Comparison of ENCODE assay signal across 8 cellular contexts in genomic region chr5:61331407-61332368, GRCh38. TPM values are rescaled to one million over a fixed set of nuclear protein-coding genes. Genes with fewer than 3 reads are reported as not detected.
DNase-seq lines count a peak whose midpoint lies in the region; ATAC-seq, FAIRE-seq and TF ChIP-seq lines count a peak whose summit lies in the region.

Gene ZSWIM6 (plus strand): TSS chr5:61332258. CDS start chr5:61332273, 15 bp downstream.

- H3K4me3 ChIP-seq in upper lobe of right lung: peak within 1 kb of the TSS; percentile 96

- H3K27ac ChIP-seq in upper lobe of right lung: peak within 1 kb of the TSS; percentile 90

- CTCF ChIA-PET in T-cell (lab: Charles Lee): interaction anchor here (0.6 to 2.1 kb wide), 8 partner anchors 48 to 167 kb away, joined by 3 to 16 read pairs (median 3); no protein-coding TSS in a partner anchor

- intact Hi-C loops in left cardiac atrium (cut with DNase I): loop anchor here (2.0 to 10.0 kb wide), 7 partner anchors 73 to 333 kb away; partner anchors contain the start of gene SMIM15 (in 2 of the 2)
- intact Hi-C loops in posterior vena cava (cut with DNase I): loop anchor here (5.0 to 10.0 kb wide), 3 partner anchors 323 to 387 kb away; partner anchors contain the start of genes ERCC8 (in 1 of the 2) and NDUFAF2 (in 1 of the 2)
- intact Hi-C loops in upper lobe of right lung (cut with DNase I): no loop called here

- FAIRE-seq in GM12891 (lab: Jason Lieb, UNC): peak; percentile 100

- peaks cover 43 to 50% (median 48%) of the 10 kb centered on the region in 3 donors for H3K4me1 Mint-ChIP-seq in T-cell

- peak; percentile 89 for DNase-seq in GM12891 (ENCODE audit: insufficient read length, low spot score)
- DNase-seq in NCI-H146 (lab: John Stamatoyannopoulos, UW): peak; percentile 99
- peak; percentile 96 to 99 (median 99) for DNase-seq in T-cell
- DNase-seq in amniotic stem cell (lab: John Stamatoyannopoulos, UW): peak; percentile 99
- DNase-seq in left cardiac atrium: peak; percentile 100
- DNase-seq in posterior vena cava (ENCODE audit: low spot score): peak; percentile 100
- DNase-seq in upper lobe of right lung: peak; percentile 100

- H3K4me1 ChIP-seq in upper lobe of right lung: peaks cover 25% of the 10 kb centered on the region

- H3K9me3 ChIP-seq in upper lobe of right lung: no peaks in the 10 kb centered on the region

- no peaks in the 10 kb centered on the region for H3K36me3 ChIP-seq in upper lobe of right lung

- peak; percentile 78 for ATAC-seq in HG02798 (IDR thresholded peaks at IDR 0.05; ENCODE audit: poor library complexity, unreplicated experiment)
- peak; percentile 79 to 84 (median 82) for ATAC-seq in T-cell (replicated peaks in 1 of 4)
- ATAC-seq in left cardiac atrium: peak; percentile 92 to 93
- ATAC-seq in upper lobe of right lung: peak; percentile 90

- no peaks in the 10 kb centered on the region for H3K27me3 ChIP-seq in upper lobe of right lung

- peaks cover 5 to 22% of the 10 kb centered on the region in 2 donors for H3K27me3 Mint-ChIP-seq in T-cell

- H3K36me3 Mint-ChIP-seq in T-cell: peaks cover 3% of the 10 kb centered on the region

- peak within 1 kb of the TSS; percentile 91 for H3K27ac Mint-ChIP-seq in T-cell

- TF ChIP-seq POLR2A in GM12891 (IDR thresholded peaks at IDR 0.05; ENCODE audit: low read depth, low read length): peak; percentile 94

- peak within 1 kb of the TSS; percentile 89 to 95 (median 95) for H3K4me3 Mint-ChIP-seq in T-cell

- no peak for TF ChIP-seq CTCF in upper lobe of right lung (IDR thresholded peaks at IDR 0.05)

- H3K9me3 Mint-ChIP-seq in T-cell: no peaks in the 10 kb centered on the region

- POLR2A ChIA-PET in T-cell (lab: Charles Lee): interaction anchor here (0.6 to 1.5 kb wide), 14 partner anchors 8 to 1235 kb away, joined by 3 to 23 read pairs (median 5); partner anchors contain the start of genes DIMT1 (in 1 of the 2), ERCC8 (in 1 of the 2) and NDUFAF2 (in 1 of the 2)

TF ChIP-seq in GM12891, 5 proteins besides CTCF, POLR2A, EP300 and RAD21:
- TF ChIP-seq PAX5 (IDR thresholded peaks at IDR 0.05; ENCODE audit: insufficient read depth, low read length, severe bottlenecking) (no peak), POLR2AphosphoS5 (IDR thresholded peaks at IDR 0.05; ENCODE audit: low read depth, low read length) (peak; percentile 94), TAF1 (IDR thresholded peaks at IDR 0.05; ENCODE audit: low read depth, low read length) (peak; percentile 100), SPI1 (IDR thresholded peaks at IDR 0.05; ENCODE audit: low read depth, low read length) (peak; percentile 74), POU2F2 (IDR thresholded peaks at IDR 0.05; ENCODE audit: low read depth, low read length) (peak; percentile 60; the same call in 1 of the 2 replicates)

RNA-seq across cellular contexts. Expression of gene ZSWIM6, which starts in this region (rescaled TPM):
- 1.4 TPM for polyA plus RNA-seq in GM12891 (2012; ENCODE audit: low read depth, missing spikeins)
- total RNA-seq in T-cell (10 to 100 TPM in 3 of 5 donors, 1 to 10 TPM in 2; 8.3 to 11.3 (median 10.1) TPM), left cardiac atrium (1 to 10 TPM; 6.8 to 7.8 TPM), posterior vena cava (10 to 100 TPM; 14.0 to 15.3 TPM), upper lobe of right lung (15.7 TPM)

Comparison
In these comparisons a context has a peak if more than half of its experiments do, and no peak if none do; other contexts are left out.
1. Peak in every context shown above with its lines: DNase-seq, ATAC-seq, H3K4me3 ChIP-seq and H3K27ac ChIP-seq.